In genomic region chr3:194497799-194498575, GRCh38 we compare ENCODE assay signal across 9 cellular contexts. TPM values are rescaled to one million over a fixed set of nuclear protein-coding genes. Genes with fewer than 3 reads are reported as not detected.
A peak's percentile ranks its signal among the peaks of the same experiment; 100 is the strongest.
DNase-seq lines count a peak whose midpoint lies in the region; ATAC-seq and TF ChIP-seq lines count a peak whose summit lies in the region.
"Had no signal": no experiment of that assay in that cellular context is flagged by ENCODE, and none has a peak within 500 bp of the region (broad histone marks: within the 10 kb centered on the region; RNA-seq: fewer than 3 reads in every experiment).

No MANE protein-coding gene starts in this region.

- no peak for TF ChIP-seq POLR2A in transverse colon (IDR thresholded peaks at IDR 0.05)

- no peaks in the 10 kb centered on the region for H3K36me3 ChIP-seq in adipocyte (ENCODE audit: control insufficient read depth, insufficient read depth, low read length, severe bottlenecking)
- no peaks in the 10 kb centered on the region for H3K36me3 ChIP-seq in transverse colon

- peak overlapping the region; percentile 61 for H3K4me3 ChIP-seq in adipocyte (ENCODE audit: low read length)
- no peak overlapping the region for H3K4me3 ChIP-seq in transverse colon

- H3K4me1 Mint-ChIP-seq in activated CD4-positive, alpha-beta memory T cell treated with anti-CD3 and anti-CD28 coated beads for 36 hours (ENCODE audit: low read depth): peaks cover 19% of the 10 kb centered on the region
- peaks cover 30% of the 10 kb centered on the region for H3K4me1 Mint-ChIP-seq in activated CD4-positive, alpha-beta memory T cell treated with anti-CD3 and anti-CD28 coated beads, Interleukin-2, amount 10 ng/mL, durations not matched to agents 7 days and 5 days

- no peaks in the 10 kb centered on the region for H3K9me3 Mint-ChIP-seq in activated CD4-positive, alpha-beta memory T cell treated with anti-CD3 and anti-CD28 coated beads for 36 hours
- no peaks in the 10 kb centered on the region for H3K9me3 Mint-ChIP-seq in activated CD4-positive, alpha-beta memory T cell treated with anti-CD3 and anti-CD28 coated beads, Interleukin-2, amount 10 ng/mL, durations not matched to agents 7 days and 5 days

- TF ChIP-seq EP300 in transverse colon (IDR thresholded peaks at IDR 0.05; ENCODE audit: low read depth): no peak

- peak overlapping the region; percentile 57 for H3K9ac ChIP-seq in adipocyte (ENCODE audit: low read length)

- no peak overlapping the region for H3K4me3 Mint-ChIP-seq in activated CD4-positive, alpha-beta memory T cell treated with anti-CD3 and anti-CD28 coated beads for 36 hours
- no peak overlapping the region for H3K4me3 Mint-ChIP-seq in activated CD4-positive, alpha-beta memory T cell treated with anti-CD3 and anti-CD28 coated beads, Interleukin-2, amount 10 ng/mL, durations not matched to agents 7 days and 5 days

- TF ChIP-seq CTCF in transverse colon (IDR thresholded peaks at IDR 0.05): no peak

- no peaks in the 10 kb centered on the region for H3K27me3 Mint-ChIP-seq in activated CD4-positive, alpha-beta memory T cell treated with anti-CD3 and anti-CD28 coated beads for 36 hours
- H3K27me3 Mint-ChIP-seq in activated CD4-positive, alpha-beta memory T cell treated with anti-CD3 and anti-CD28 coated beads, Interleukin-2, amount 10 ng/mL, durations not matched to agents 7 days and 5 days: no peaks in the 10 kb centered on the region

- 54 to 56% methylated on average over 4 to 8 of the region's 8 CpGs for WGBS in transverse colon (ENCODE audit: low coverage in 1 of 2), 2 donors

- ATAC-seq in HG02763 (IDR thresholded peaks at IDR 0.05; ENCODE audit: unreplicated experiment): no peak

- in situ Hi-C loops in transverse colon (cut with MboI; ENCODE audit: low pct_ligation_motif_present in 1 of 4, low pct_unique_long_range_greater_than_20kb in 1 of 4, low sequenced_read_pairs in 3 of 4): no loop called here

- DNase-seq in activated CD4-positive, alpha-beta memory T cell treated with anti-CD3 and anti-CD28 coated beads for 36 hours: peak; percentile 34
- DNase-seq in activated CD4-positive, alpha-beta memory T cell treated with anti-CD3 and anti-CD28 coated beads, Interleukin-2, amount 10 ng/mL, durations not matched to agents 7 days and 5 days: no peak
- DNase-seq in adipocyte (ENCODE audit: low read depth) (no peak), medulla oblongata (ENCODE audit: extremely low spot score) (peak; percentile 72), transverse colon (peak; percentile 55), NCI-H2171 treated with DMSO at 0.1 percent for 48 hours (lab: John Stamatoyannopoulos, UW) (no peak)
- no peak for DNase-seq in activated naive CD4-positive, alpha-beta T cell (lab: John Stamatoyannopoulos, UW)
- DNase-seq: NCI-H1105 had no signal

- H3K9me3 ChIP-seq in adipocyte (ENCODE audit: control insufficient read depth, low read length): no peaks in the 10 kb centered on the region
- H3K9me3 ChIP-seq in transverse colon: no peaks in the 10 kb centered on the region

- H3K36me3 Mint-ChIP-seq in activated CD4-positive, alpha-beta memory T cell treated with anti-CD3 and anti-CD28 coated beads for 36 hours: no peaks in the 10 kb centered on the region
- H3K36me3 Mint-ChIP-seq in activated CD4-positive, alpha-beta memory T cell treated with anti-CD3 and anti-CD28 coated beads, Interleukin-2, amount 10 ng/mL, durations not matched to agents 7 days and 5 days (ENCODE audit: low read depth): peaks cover 3% of the 10 kb centered on the region

- H3K27ac ChIP-seq in transverse colon: peak overlapping the region; percentile 56 to 78 (median 70)

- intact Hi-C loops in activated CD4-positive, alpha-beta memory T cell treated with anti-CD3 and anti-CD28 coated beads for 36 hours (cut with micrococcal nuclease): loop anchor here (2.0 kb wide), 1 partner anchor 23 kb away; no protein-coding TSS in a partner anchor
- intact Hi-C loops in transverse colon (cut with DNase I; ENCODE audit: low total_unique reads): no loop called here

- CTCF ChIA-PET in activated CD4-positive, alpha-beta memory T cell treated with anti-CD3 and anti-CD28 coated beads for 36 hours (lab: Charles Lee): interaction anchor here (1.0 to 1.9 kb wide), 7 partner anchors 9 to 95 kb away, joined by 3 to 7 read pairs (median 4); no protein-coding TSS in a partner anchor
- CTCF ChIA-PET in activated CD4-positive, alpha-beta memory T cell treated with anti-CD3 and anti-CD28 coated beads, Interleukin-2, amount 10 ng/mL, durations not matched to agents 7 days and 5 days (lab: Charles Lee): interaction anchor here (1.0 to 1.4 kb wide), 3 partner anchors 26 to 173 kb away, joined by 3 read pairs; no protein-coding TSS in a partner anchor

- no peak overlapping the region for H3K27ac Mint-ChIP-seq in activated CD4-positive, alpha-beta memory T cell treated with anti-CD3 and anti-CD28 coated beads for 36 hours
- H3K27ac Mint-ChIP-seq in activated CD4-positive, alpha-beta memory T cell treated with anti-CD3 and anti-CD28 coated beads, Interleukin-2, amount 10 ng/mL, durations not matched to agents 7 days and 5 days: no peak overlapping the region

- H3K4me1 ChIP-seq in adipocyte (ENCODE audit: control insufficient read depth, insufficient read depth, low read length) (peaks cover 44% of the 10 kb centered on the region), transverse colon (peaks cover 21 to 47% (median 32%) of the 10 kb centered on the region in 4 donors)

- H3K27me3 ChIP-seq in adipocyte (replicated peaks; ENCODE audit: control insufficient read depth, insufficient read depth, low read length) (no peaks in the 10 kb centered on the region), transverse colon (no peaks in the 10 kb centered on the region)

- POLR2A ChIA-PET in activated CD4-positive, alpha-beta memory T cell treated with anti-CD3 and anti-CD28 coated beads for 36 hours (lab: Charles Lee): interaction anchor here (1.1 to 1.2 kb wide), 2 partner anchors 10 to 14 kb away, joined by 4 read pairs; no protein-coding TSS in a partner anchor
- POLR2A ChIA-PET in activated CD4-positive, alpha-beta memory T cell treated with anti-CD3 and anti-CD28 coated beads, Interleukin-2, amount 10 ng/mL, durations not matched to agents 7 days and 5 days (lab: Charles Lee): interaction anchor here (0.9 to 2.7 kb wide), 3 partner anchors 10 to 185 kb away, joined by 3 to 9 read pairs (median 7); partner anchors contain the start of gene ATP13A3

RNA-seq across cellular contexts. Expression of gene ATP13A3, which starts 11.2 kb away (rescaled TPM):
- total RNA-seq in activated CD4-positive, alpha-beta memory T cell treated with anti-CD3 and anti-CD28 coated beads for 36 hours: 100 to 1,000 TPM; 136 to 145 TPM
- 10 to 100 TPM; 76.8 to 77.8 TPM for total RNA-seq in activated CD4-positive, alpha-beta memory T cell treated with anti-CD3 and anti-CD28 coated beads, Interleukin-2, amount 10 ng/mL, durations not matched to agents 7 days and 5 days
- total RNA-seq in transverse colon: 100 to 1,000 TPM in 2 of 4 donors, 10 to 100 TPM in 2; 23.6 to 129 (median 69.8) TPM

Comparison
In these comparisons a context has a peak if more than half of its experiments do, and no peak if none do; other contexts are left out.
1. DNase-seq: peak in activated CD4-positive, alpha-beta memory T cell treated with anti-CD3 and anti-CD28 coated beads for 36 hours (single experiment), medulla oblongata (single experiment) and transverse colon (single experiment); none in activated CD4-positive, alpha-beta memory T cell treated with anti-CD3 and anti-CD28 coated beads, Interleukin-2, amount 10 ng/mL, durations not matched to agents 7 days and 5 days (single experiment), adipocyte (single experiment), activated naive CD4-positive, alpha-beta T cell (0 of 4) and NCI-H2171 treated with DMSO at 0.1 percent for 48 hours (single experiment).